Comparison of ENCODE assay signal across 8 cellular contexts in genomic region chr2:58240595-58240937, GRCh38. TPM values are rescaled to one million over a fixed set of nuclear protein-coding genes. Genes with fewer than 3 reads are reported as not detected.
DNase-seq lines count a peak whose midpoint lies in the region; ATAC-seq, FAIRE-seq and TF ChIP-seq lines count a peak whose summit lies in the region.

No MANE protein-coding gene starts in this region.

- H3K4me3 Mint-ChIP-seq in activated T-cell treated with anti-CD3 and anti-CD28 coated beads, Interleukin-2, amount 50 U/mL, for 4 hours = peak overlapping the region; percentile 94

- FAIRE-seq in kidney (lab: Jason Lieb, UNC) = no peak

- no peak for TF ChIP-seq POLR2A in NB4 (IDR thresholded peaks at IDR 0.05; ENCODE audit: extremely low read depth, insufficient read length)

- H3K36me3 ChIP-seq in kidney (ENCODE audit: control insufficient read depth in 1 of 2, insufficient read depth in 2 of 2, low read length in 2 of 2) = no peaks in the 10 kb centered on the region

- H3K4me1 Mint-ChIP-seq in activated T-cell treated with anti-CD3 and anti-CD28 coated beads, Interleukin-2, amount 50 U/mL, for 4 hours (ENCODE audit: low read depth) = peaks cover 31% of the 10 kb centered on the region

- intact Hi-C loops in kidney (cut with DNase I) = no loop called here

- H3K9me3 ChIP-seq in kidney (ENCODE audit: control insufficient read depth in 1 of 2, low read length in 2 of 2) = no peaks in the 10 kb centered on the region

- H3K9ac ChIP-seq in kidney (ENCODE audit: low read length in 2 of 2) = peak overlapping the region; percentile 63 to 86

- H3K4me3 ChIP-seq in NB4 (ENCODE audit: low read depth, low read length) (peak overlapping the region; percentile 95), kidney (ENCODE audit: low read length in 2 of 2) (peak overlapping the region; percentile 79 to 93)

- H3K4me1 ChIP-seq in kidney (ENCODE audit: control insufficient read depth in 1 of 2, insufficient read depth in 1 of 2, low read depth in 1 of 2, low read length in 2 of 2) = peaks cover 4 to 6% of the 10 kb centered on the region in 2 donors

- no peaks in the 10 kb centered on the region for H3K9me3 Mint-ChIP-seq in activated T-cell treated with anti-CD3 and anti-CD28 coated beads, Interleukin-2, amount 50 U/mL, for 4 hours

- H3K36me3 Mint-ChIP-seq in activated T-cell treated with anti-CD3 and anti-CD28 coated beads, Interleukin-2, amount 50 U/mL, for 4 hours (ENCODE audit: insufficient read depth) = no peaks in the 10 kb centered on the region

- no peak for TF ChIP-seq CTCF in NB4 (IDR thresholded peaks at IDR 0.05; ENCODE audit: low read depth, low read length)
- TF ChIP-seq CTCF in kidney (IDR thresholded peaks at IDR 0.05; ENCODE audit: borderline replicate concordance, extremely low read depth, insufficient read depth) = no peak

- no peak for ATAC-seq in activated T-cell treated with anti-CD3 and anti-CD28 coated beads, Interleukin-2, amount 50 U/mL, for 4 hours
- ATAC-seq in HG03439 (IDR thresholded peaks at IDR 0.05; ENCODE audit: unreplicated experiment) = no peak

- H3K27me3 Mint-ChIP-seq in activated T-cell treated with anti-CD3 and anti-CD28 coated beads, Interleukin-2, amount 50 U/mL, for 4 hours (ENCODE audit: low read depth) = peaks cover 7% of the 10 kb centered on the region

- H3K27ac ChIP-seq in angular gyrus (ENCODE audit: low read depth, low read length) = peak overlapping the region; percentile 90
- H3K27ac ChIP-seq in kidney (ENCODE audit: low read depth in 2 of 2, low read length in 2 of 2) = peak overlapping the region in 1 of 2 donors; percentile 88
- peak overlapping the region; percentile 94 for H3K27ac ChIP-seq in substantia nigra (ENCODE audit: low read depth, low read length, poor library complexity, severe bottlenecking)

- DNase-seq in activated T-cell treated with anti-CD3 and anti-CD28 coated beads, Interleukin-2, amount 50 U/mL, for 4 hours = no peak
- DNase-seq in activated T-cell treated with anti-CD3 and anti-CD28 coated beads for 4 hours = no peak
- no peak for DNase-seq in NB4 (ENCODE audit: low read depth)
- DNase-seq in kidney = no peak
- DNase-seq in substantia nigra (lab: John Stamatoyannopoulos, UW) = peak in 1 of 49 donors; percentile 51
- no peak for DNase-seq in CD1c-positive myeloid dendritic cell (ENCODE audit: extremely low spot score)

RNA-seq across cellular contexts. Expression of gene FANCL, which starts 0.6 kb away (rescaled TPM):
- 1 to 10 TPM; 7.7 to 9.2 (median 8.3) TPM for total RNA-seq in activated T-cell treated with anti-CD3 and anti-CD28 coated beads, Interleukin-2, amount 50 U/mL, for 4 hours
- 20.0 TPM for total RNA-seq in kidney
- polyA plus RNA-seq in kidney (ENCODE audit: insufficient read depth, low read depth, low replicate concordance) = 13.4 TPM
